In genomic region chr2:68203587-68203986, GRCh38 we compare ENCODE assay signal across 1 cellular context.
TF ChIP-seq lines count a peak whose summit lies in the region.

No MANE protein-coding gene starts in this region.

TF ChIP-seq in IMR-90, 13 proteins besides CTCF, POLR2A, EP300 and RAD21 (continued from another document):
- TF ChIP-seq USF2 (IDR thresholded peaks at IDR 0.05; ENCODE audit: low read depth, low read length) (no peak), MAZ (IDR thresholded peaks at IDR 0.05; ENCODE audit: borderline replicate concordance, low read depth, low read length) (no peak), CEBPB (IDR thresholded peaks at IDR 0.05; ENCODE audit: low read depth, low read length) (no peak)
